8 cellular contexts compared by ENCODE assay signal in genomic region chr6:2989332-2990178, GRCh38. TPM values are rescaled to one million over a fixed set of nuclear protein-coding genes. Genes with fewer than 3 reads are reported as not detected.
DNase-seq lines count a peak whose midpoint lies in the region; ATAC-seq, FAIRE-seq and TF ChIP-seq lines count a peak whose summit lies in the region.

No MANE protein-coding gene starts in this region.

- peak overlapping the region; percentile 100 for H3K14ac ChIP-seq in IMR-90 (replicated peaks; ENCODE audit: low read depth, low read length)

- peak overlapping the region; percentile 99 for H2AK9ac ChIP-seq in IMR-90 (replicated peaks; ENCODE audit: low read depth, low read length, poor library complexity)

- H3K56ac ChIP-seq in IMR-90 (ENCODE audit: extremely low read depth, insufficient read depth, low read length), result peak overlapping the region; percentile 100

- POLR2A ChIA-PET in IMR-90 (lab: Charles Lee; ENCODE audit: unreplicated experiment), result interaction anchor here (0.5 to 1.8 kb wide), 7 partner anchors 37 to 657 kb away, joined by 3 to 8 read pairs (median 4); no protein-coding TSS in a partner anchor

- H3K79me2 ChIP-seq in OCI-LY3 (ENCODE audit: low read length), result no peaks in the 10 kb centered on the region

- H3K27me3 ChIP-seq in IMR-90 (ENCODE audit: control insufficient read depth, insufficient read depth, low read length) (no peaks in the 10 kb centered on the region), OCI-LY3 (ENCODE audit: low read depth, low read length) (no peaks in the 10 kb centered on the region), mononuclear cell (ENCODE audit: insufficient read depth, low read length) (no peaks in the 10 kb centered on the region)

- H3K9ac ChIP-seq in IMR-90 (ENCODE audit: low read depth, low read length), result peak overlapping the region; percentile 99
- H3K9ac ChIP-seq in OCI-LY3 (ENCODE audit: low read length), result peak overlapping the region; percentile 81

- no peaks in the 10 kb centered on the region for H4K20me1 ChIP-seq in IMR-90 (ENCODE audit: insufficient read depth, low read length)
- no peaks in the 10 kb centered on the region for H4K20me1 ChIP-seq in OCI-LY3 (ENCODE audit: insufficient read depth, low read length)

- H2AK5ac ChIP-seq in IMR-90 (ENCODE audit: low read depth, low read length), result peak overlapping the region; percentile 99

- BruUV-seq in IMR-90 (replicated peaks; lab: Mats Ljungman, UMichigan), result no TSS peak

- peaks cover 14% of the 10 kb centered on the region for H3K4me1 ChIP-seq in IMR-90 (ENCODE audit: control insufficient read depth, insufficient read depth, low read length)
- H3K4me1 ChIP-seq in OCI-LY3 (ENCODE audit: low read length), result peaks cover 12% of the 10 kb centered on the region
- peaks cover 26% of the 10 kb centered on the region for H3K4me1 ChIP-seq in mononuclear cell (ENCODE audit: insufficient read depth, low read length)

- H2AFZ ChIP-seq in IMR-90 (replicated peaks; ENCODE audit: low read length, poor library complexity) (peak overlapping the region; percentile 95), OCI-LY3 (ENCODE audit: low read depth, low read length) (peak overlapping the region; percentile 81)

- peak overlapping the region; percentile 99 for H3K18ac ChIP-seq in IMR-90 (ENCODE audit: low read depth, low read length)

- in situ Hi-C loops in IMR-90 (cut with MboI; ENCODE audit: low sequenced_read_pairs), result loop anchor here (10.0 kb wide), 2 partner anchors 65 to 265 kb away; partner anchors contain the start of gene PSMG4

- FAIRE-seq in D721Med (lab: Jason Lieb, UNC), result peak; percentile 53

- peaks cover 0 to 10% of the 10 kb centered on the region in 2 experiments; a peak in 1 of 4 replicates for H3K79me1 ChIP-seq in IMR-90 (ENCODE audit: low read depth in 1 of 2, low read length in 2 of 2)

- peak overlapping the region; percentile 100 for H2BK120ac ChIP-seq in IMR-90 (ENCODE audit: low read depth, low read length)

- peak overlapping the region; percentile 98 for H2BK20ac ChIP-seq in IMR-90 (ENCODE audit: low read depth, low read length)

- dilution Hi-C loops in IMR-90 (cut with HindIII; ENCODE audit: low sequenced_read_pairs, unreplicated experiment), result no loop called here

- intact Hi-C loops in IMR-90 (cut with micrococcal nuclease), result loop anchor here (1.0 to 10.0 kb wide), 5 partner anchors 37 to 1392 kb away; partner anchors contain the start of gene WRNIP1

- H4K91ac ChIP-seq in IMR-90 (ENCODE audit: insufficient read depth, low read depth, low read length), result peak overlapping the region; percentile 100

- H3K4me2 ChIP-seq in IMR-90 (ENCODE audit: low read depth, low read length), result peak overlapping the region; percentile 91
- peak overlapping the region; percentile 96 for H3K4me2 ChIP-seq in OCI-LY3 (ENCODE audit: low read length)

- TF ChIP-seq RAD21 in IMR-90 (IDR thresholded peaks at IDR 0.05; ENCODE audit: low read length), result no peak; the same call in 1 of the 2 replicates

- peak; percentile 69 for ATAC-seq in GM21526 (IDR thresholded peaks at IDR 0.05; ENCODE audit: low FRiP score, unreplicated experiment)
- peak; percentile 53 for ATAC-seq in IMR-90 (ENCODE audit: low read depth)

- peak overlapping the region; percentile 78 to 100 for H4K8ac ChIP-seq in IMR-90 (ENCODE audit: low read depth in 2 of 2, low read length in 2 of 2)

- TF ChIP-seq CTCF in D721Med (IDR thresholded peaks at IDR 0.05; ENCODE audit: insufficient read depth, missing control alignments) (no peak), IMR-90 (conservative IDR thresholded peaks at IDR 0.05; ENCODE audit: low read depth, low read length) (no peak), OCI-LY3 (IDR thresholded peaks at IDR 0.05; ENCODE audit: low read depth, low read length) (no peak), epithelial cell of esophagus (IDR thresholded peaks at IDR 0.05; ENCODE audit: insufficient read depth, low read depth, low read length, missing control alignments) (no peak)

- peak overlapping the region; percentile 100 for H3K4ac ChIP-seq in IMR-90 (ENCODE audit: low read depth, low read length)

- H3K36me3 ChIP-seq in IMR-90 (ENCODE audit: control insufficient read depth, insufficient read depth, low read length) (no peaks in the 10 kb centered on the region), OCI-LY3 (replicated peaks; ENCODE audit: low read depth, low read length) (no peaks in the 10 kb centered on the region)

- peak overlapping the region; percentile 100 for H3K23ac ChIP-seq in IMR-90 (ENCODE audit: low read depth, low read length)

- 0% methylated on average over 6 of the region's 22 CpGs; no CpG with 5 or more reads in 1 of the 2 experiments for WGBS in IMR-90 (ENCODE audit: extremely low coverage in 2 of 2, insufficient read length in 1 of 2), 2 experiments

- H3K9me1 ChIP-seq in IMR-90 (ENCODE audit: insufficient read depth, low read length), result peaks cover 15% of the 10 kb centered on the region

- H2BK5ac ChIP-seq in IMR-90 (ENCODE audit: low read depth, low read length, poor library complexity, severe bottlenecking), result peak overlapping the region; percentile 100

- peak overlapping the region; percentile 100 for H4K5ac ChIP-seq in IMR-90 (ENCODE audit: low read depth, low read length)

- CTCF ChIA-PET in IMR-90 (lab: Yijun Ruan, JAX), result interaction anchor here (0.6 to 3.1 kb wide), 13 partner anchors 12 to 1393 kb away, joined by 3 to 37 read pairs (median 5); no protein-coding TSS in a partner anchor

- DNase-seq in D721Med (ENCODE audit: insufficient read length, low spot score), result no peak
- DNase-seq in IMR-90, result peak; percentile 95
- peak; percentile 57 for DNase-seq in activated T-cell treated with anti-CD3 and anti-CD28 coated beads for 1 hour (ENCODE audit: low read depth)
- DNase-seq in epithelial cell of esophagus (ENCODE audit: low read depth), result peak; percentile 98
- peak; percentile 55 to 56 for DNase-seq in stimulated activated CD8-positive, alpha-beta memory T cell treated with anti-CD3 and anti-CD28 coated beads, Interleukin-4, amount 100 ng/mL, for 4 hours (ENCODE audit: low read depth in 2 of 2, low spot score in 1 of 2)

- H3K9me3 ChIP-seq in IMR-90 (ENCODE audit: control insufficient read depth, insufficient read depth, low read length) (no peaks in the 10 kb centered on the region), OCI-LY3 (ENCODE audit: insufficient read depth, low read length) (no peaks in the 10 kb centered on the region), mononuclear cell (ENCODE audit: low read depth, low read length) (no peaks in the 10 kb centered on the region)

- peak overlapping the region; percentile 98 for H3K27ac ChIP-seq in IMR-90 (ENCODE audit: insufficient read depth, low read length)
- H3K27ac ChIP-seq in OCI-LY3 (ENCODE audit: low read length), result peak overlapping the region; percentile 87

- TF ChIP-seq POLR2A in IMR-90 (IDR thresholded peaks at IDR 0.05; ENCODE audit: low read depth, low read length), result peak; percentile 78

- peak overlapping the region; percentile 72 for H3K4me3 ChIP-seq in IMR-90 (ENCODE audit: insufficient read depth, low read depth, low read length)
- H3K4me3 ChIP-seq in OCI-LY3 (ENCODE audit: low read length), result peak overlapping the region; percentile 84
- H3K4me3 ChIP-seq in epithelial cell of esophagus (ENCODE audit: low read length), result peak overlapping the region; percentile 87
- peak overlapping the region; percentile 93 for H3K4me3 ChIP-seq in mononuclear cell (ENCODE audit: low read length)

- H2BK15ac ChIP-seq in IMR-90 (ENCODE audit: low read depth, low read length), result peak overlapping the region; percentile 93; the same call in 2 of the 3 replicates

TF ChIP-seq in IMR-90, 13 proteins besides CTCF, POLR2A, EP300 and RAD21 (continues in another document):
- TF ChIP-seq MXI1 (IDR thresholded peaks at IDR 0.05; ENCODE audit: borderline replicate concordance, low read depth, low read length) (peak; percentile 54; the same call in 1 of the 2 replicates), RCOR1 (IDR thresholded peaks at IDR 0.05; ENCODE audit: insufficient replicate concordance, low read length) (no peak), RFX5 (IDR thresholded peaks at IDR 0.05; ENCODE audit: low read depth, low read length) (no peak), FOS (IDR thresholded peaks at IDR 0.05; ENCODE audit: low read depth, low read length) (no peak), BHLHE40 (IDR thresholded peaks at IDR 0.05; ENCODE audit: low read depth, low read length) (peak; percentile 94), MAZ (IDR thresholded peaks at IDR 0.05; ENCODE audit: borderline replicate concordance, low read depth, low read length) (no peak), ELK1 (IDR thresholded peaks at IDR 0.05; ENCODE audit: borderline replicate concordance, low read depth, low read length) (no peak), CHD1 (IDR thresholded peaks at IDR 0.05; ENCODE audit: low read depth, low read length) (peak; percentile 73; the same call in 1 of the 2 replicates), USF2 (IDR thresholded peaks at IDR 0.05; ENCODE audit: low read depth, low read length) (no peak; the same call in 1 of the 2 replicates), MAFK (IDR thresholded peaks at IDR 0.05; ENCODE audit: low read depth, low read length) (no peak), NFE2L2 (IDR thresholded peaks at IDR 0.05; ENCODE audit: low read depth, low read length) (no peak)

RNA-seq across cellular contexts. Expression of gene NQO2, which starts 10.1 kb away (rescaled TPM):
- 59.4 and 72.1 TPM in 2 replicates for total RNA-seq in IMR-90 (2012; rRNA removed)
- 41.9 and 42.5 TPM in 2 replicates for polyA plus RNA-seq in IMR-90 (2012; rRNA removed)
- 31.1 and 51.6 TPM in 2 replicates for polyA plus RNA-seq in IMR-90 (2012; cell fraction: cytosol; rRNA removed)
- polyA plus RNA-seq in IMR-90 (2012; cell fraction: nucleus; rRNA removed; ENCODE audit: low replicate concordance), result 13.5 and 24.4 TPM in 2 replicates
- 14.5 TPM for total RNA-seq in mononuclear cell

RNA-seq across cellular contexts. Expression of gene SERPINB6, which starts 18.2 kb away (rescaled TPM):
- 37.1 and 60.3 TPM in 2 replicates for total RNA-seq in IMR-90 (2012; rRNA removed)
- polyA plus RNA-seq in IMR-90 (2012; rRNA removed), result 78.7 and 91.1 TPM in 2 replicates
- 74.7 and 123 TPM in 2 replicates for polyA plus RNA-seq in IMR-90 (2012; cell fraction: cytosol; rRNA removed)
- 93.6 and 162 TPM in 2 replicates for polyA plus RNA-seq in IMR-90 (2012; cell fraction: nucleus; rRNA removed; ENCODE audit: low replicate concordance)
- 58.4 TPM for total RNA-seq in mononuclear cell
